Comparison of ENCODE assay signal across 8 cellular contexts in the genomic region with DNA sequence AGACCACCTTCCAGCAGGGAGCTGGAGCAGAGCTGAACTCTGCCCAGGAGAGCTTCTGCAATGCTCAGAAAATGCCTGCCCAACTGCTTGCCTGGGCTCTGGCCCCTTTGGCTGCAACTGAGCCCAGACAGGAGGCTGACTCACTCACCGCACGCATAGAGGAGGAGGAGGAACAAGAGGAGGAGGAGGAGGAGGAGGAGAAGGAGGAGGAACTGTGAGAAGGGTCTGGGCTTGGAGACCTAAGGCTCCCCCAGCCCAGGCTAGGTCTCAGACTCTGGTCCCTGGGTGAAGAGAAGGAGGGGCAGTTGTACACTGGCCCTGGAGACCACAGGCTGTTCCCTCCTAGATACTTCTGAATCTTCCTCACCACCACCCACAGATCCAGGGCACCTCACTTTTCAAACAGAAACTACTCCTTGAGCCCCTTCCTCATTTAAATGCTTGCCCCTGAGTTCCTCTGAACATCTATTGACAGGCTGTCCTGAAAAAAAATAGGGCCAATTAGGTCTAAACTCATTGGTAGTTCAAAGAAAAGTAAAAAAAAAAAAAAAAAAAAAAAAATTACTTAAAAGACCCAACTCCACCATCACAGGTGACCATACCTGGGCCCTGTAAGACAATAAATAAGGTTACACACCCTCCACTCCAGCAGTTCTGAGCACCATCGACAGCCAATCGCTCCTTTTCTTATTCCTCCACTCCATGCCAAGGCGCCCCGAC. TPM values are rescaled to one million over a fixed set of nuclear protein-coding genes. Genes with fewer than 3 reads are reported as not detected.
A peak's percentile ranks its signal among the peaks of the same experiment; 100 is the strongest.
DNase-seq lines count a peak whose midpoint lies in the region; ATAC-seq and TF ChIP-seq lines count a peak whose summit lies in the region.

No MANE protein-coding gene starts in this region.

- peaks cover 0 to 34% (median 19%) of the 10 kb centered on the region in 4 donors for H3K4me1 ChIP-seq in tibial nerve

- POLR2A ChIA-PET in activated CD8-positive, alpha-beta T cell treated with anti-CD3 and anti-CD28 coated beads, Interleukin-2, amount 10 ng/mL, durations not matched to agents 7 days and 5 days (lab: Charles Lee) = interaction anchor here (0.8 to 1.9 kb wide), 7 partner anchors 10 to 48 kb away, joined by 3 to 10 read pairs (median 4); no protein-coding TSS in a partner anchor

- H3K36me3 ChIP-seq in tibial nerve = no peaks in the 10 kb centered on the region

- no peaks in the 10 kb centered on the region for H3K9me3 ChIP-seq in tibial nerve

- peak; percentile 57 for DNase-seq in DMS53 treated with DMSO at 0.1 percent for 48 hours (lab: John Stamatoyannopoulos, UW; ENCODE audit: unreplicated experiment)
- peak; percentile 93 for DNase-seq in NB4 (ENCODE audit: low read depth)
- DNase-seq in activated CD8-positive, alpha-beta T cell treated with anti-CD3 and anti-CD28 coated beads, Interleukin-2, amount 10 ng/mL, durations not matched to agents 7 days and 5 days = peak; percentile 76
- DNase-seq in epithelial cell of proximal tubule (ENCODE audit: low read depth) = no peak
- no peak for DNase-seq in nephron progenitor cell
- DNase-seq in tibial nerve (ENCODE audit: low spot score in 2 of 2) = peak in 1 of 2 donors; percentile 41
- DNase-seq in middle frontal gyrus (ENCODE audit: extremely low spot score, low spot score) = no peak
- no peak for DNase-seq in retina

- peak overlapping the region; percentile 69 for H3K27ac Mint-ChIP-seq in activated CD8-positive, alpha-beta T cell treated with anti-CD3 and anti-CD28 coated beads, Interleukin-2, amount 10 ng/mL, durations not matched to agents 7 days and 5 days
- H3K27ac Mint-ChIP-seq in nephron progenitor cell = no peak overlapping the region

- 2 to 5% methylated on average over 6 of the region's 6 CpGs for WGBS in tibial nerve, 2 donors

- CTCF ChIA-PET in activated CD8-positive, alpha-beta T cell treated with anti-CD3 and anti-CD28 coated beads, Interleukin-2, amount 10 ng/mL, durations not matched to agents 7 days and 5 days (lab: Charles Lee) = interaction anchor here (0.9 to 2.8 kb wide), 26 partner anchors 7 to 262 kb away, joined by 3 to 25 read pairs (median 5); a partner anchor contains a TSS

- TF ChIP-seq POLR2A in NB4 (IDR thresholded peaks at IDR 0.05; ENCODE audit: extremely low read depth, insufficient read length) (peak; percentile 40), tibial nerve (IDR thresholded peaks at IDR 0.05) (no peak)

- TF ChIP-seq EP300 in tibial nerve (IDR thresholded peaks at IDR 0.05) = no peak

- H3K27ac ChIP-seq in tibial nerve = peak overlapping the region in 2 of 4 donors; percentile 65 to 72

- H3K4me3 ChIP-seq in NB4 (ENCODE audit: low read depth, low read length) (peak overlapping the region; percentile 67), epithelial cell of proximal tubule (ENCODE audit: low read depth, low read length) (peak overlapping the region; percentile 68), tibial nerve (peak overlapping the region; percentile 40 to 76 (median 62))

- H3K27me3 ChIP-seq in tibial nerve = no peaks in the 10 kb centered on the region

- no peaks in the 10 kb centered on the region for H3K9me3 Mint-ChIP-seq in activated CD8-positive, alpha-beta T cell treated with anti-CD3 and anti-CD28 coated beads, Interleukin-2, amount 10 ng/mL, durations not matched to agents 7 days and 5 days (ENCODE audit: insufficient read depth)
- peaks cover 3% of the 10 kb centered on the region for H3K9me3 Mint-ChIP-seq in nephron progenitor cell

- TF ChIP-seq CTCF in NB4 (IDR thresholded peaks at IDR 0.05; ENCODE audit: low read depth, low read length) (no peak), epithelial cell of proximal tubule (conservative IDR thresholded peaks at IDR 0.05; ENCODE audit: low read depth, low read length) (no peak), nephron progenitor cell (IDR thresholded peaks at IDR 0.05) (no peak), tibial nerve (IDR thresholded peaks at IDR 0.05) (no peak)

- H3K4me3 Mint-ChIP-seq in activated CD8-positive, alpha-beta T cell treated with anti-CD3 and anti-CD28 coated beads, Interleukin-2, amount 10 ng/mL, durations not matched to agents 7 days and 5 days = peak overlapping the region; percentile 81
- peak overlapping the region; percentile 77 for H3K4me3 Mint-ChIP-seq in nephron progenitor cell

- peaks cover 10% of the 10 kb centered on the region for H3K36me3 Mint-ChIP-seq in activated CD8-positive, alpha-beta T cell treated with anti-CD3 and anti-CD28 coated beads, Interleukin-2, amount 10 ng/mL, durations not matched to agents 7 days and 5 days (ENCODE audit: low read depth)
- H3K36me3 Mint-ChIP-seq in nephron progenitor cell (ENCODE audit: low read depth) = no peaks in the 10 kb centered on the region

- peak; percentile 72 for ATAC-seq in activated CD8-positive, alpha-beta T cell treated with anti-CD3 and anti-CD28 coated beads, Interleukin-2, amount 10 ng/mL, durations not matched to agents 7 days and 5 days

- peaks cover 30% of the 10 kb centered on the region for H3K27me3 Mint-ChIP-seq in activated CD8-positive, alpha-beta T cell treated with anti-CD3 and anti-CD28 coated beads, Interleukin-2, amount 10 ng/mL, durations not matched to agents 7 days and 5 days (ENCODE audit: low read depth)
- peaks cover 99% of the 10 kb centered on the region for H3K27me3 Mint-ChIP-seq in nephron progenitor cell (ENCODE audit: low read depth, poor library complexity)

- peaks cover 59% of the 10 kb centered on the region for H3K4me1 Mint-ChIP-seq in activated CD8-positive, alpha-beta T cell treated with anti-CD3 and anti-CD28 coated beads, Interleukin-2, amount 10 ng/mL, durations not matched to agents 7 days and 5 days (ENCODE audit: low read depth)
- H3K4me1 Mint-ChIP-seq in nephron progenitor cell = peaks cover 14% of the 10 kb centered on the region

RNA-seq across cellular contexts. Expression of a gene that starts 0.7 kb away (rescaled TPM):
- 10 to 100 TPM; 13.2 to 14.5 TPM for total RNA-seq in activated CD8-positive, alpha-beta T cell treated with anti-CD3 and anti-CD28 coated beads, Interleukin-2, amount 10 ng/mL, durations not matched to agents 7 days and 5 days
- total RNA-seq in epithelial cell of proximal tubule (4.7 and 6.7 TPM in 2 replicates), tibial nerve (1 to 10 TPM in 2 of 4 donors, under 1 TPM in 2; 0.78 to 6.6 (median 1.1) TPM)

RNA-seq across cellular contexts. Expression of a gene that starts 59.3 kb away (rescaled TPM):
- total RNA-seq in activated CD8-positive, alpha-beta T cell treated with anti-CD3 and anti-CD28 coated beads, Interleukin-2, amount 10 ng/mL, durations not matched to agents 7 days and 5 days = 100 to 1,000 TPM; 139 to 140 TPM
- total RNA-seq in epithelial cell of proximal tubule (159 and 164 TPM in 2 replicates), tibial nerve (10 to 100 TPM; 26.9 to 69.7 (median 49.5) TPM)

Comparison
In these comparisons a context has a peak if more than half of its experiments do, and no peak if none do; other contexts are left out.
1. DNase-seq: peak in DMS53 treated with DMSO at 0.1 percent for 48 hours (single experiment), NB4 (single experiment) and activated CD8-positive, alpha-beta T cell treated with anti-CD3 and anti-CD28 coated beads, Interleukin-2, amount 10 ng/mL, durations not matched to agents 7 days and 5 days (single experiment); none in epithelial cell of proximal tubule (single experiment), nephron progenitor cell (single experiment), middle frontal gyrus (single experiment) and retina (single experiment).
2. Peak in every context shown above with its lines, with median percentiles within 50 percentile points of each other: H3K4me3 ChIP-seq.